In the genomic region with DNA sequence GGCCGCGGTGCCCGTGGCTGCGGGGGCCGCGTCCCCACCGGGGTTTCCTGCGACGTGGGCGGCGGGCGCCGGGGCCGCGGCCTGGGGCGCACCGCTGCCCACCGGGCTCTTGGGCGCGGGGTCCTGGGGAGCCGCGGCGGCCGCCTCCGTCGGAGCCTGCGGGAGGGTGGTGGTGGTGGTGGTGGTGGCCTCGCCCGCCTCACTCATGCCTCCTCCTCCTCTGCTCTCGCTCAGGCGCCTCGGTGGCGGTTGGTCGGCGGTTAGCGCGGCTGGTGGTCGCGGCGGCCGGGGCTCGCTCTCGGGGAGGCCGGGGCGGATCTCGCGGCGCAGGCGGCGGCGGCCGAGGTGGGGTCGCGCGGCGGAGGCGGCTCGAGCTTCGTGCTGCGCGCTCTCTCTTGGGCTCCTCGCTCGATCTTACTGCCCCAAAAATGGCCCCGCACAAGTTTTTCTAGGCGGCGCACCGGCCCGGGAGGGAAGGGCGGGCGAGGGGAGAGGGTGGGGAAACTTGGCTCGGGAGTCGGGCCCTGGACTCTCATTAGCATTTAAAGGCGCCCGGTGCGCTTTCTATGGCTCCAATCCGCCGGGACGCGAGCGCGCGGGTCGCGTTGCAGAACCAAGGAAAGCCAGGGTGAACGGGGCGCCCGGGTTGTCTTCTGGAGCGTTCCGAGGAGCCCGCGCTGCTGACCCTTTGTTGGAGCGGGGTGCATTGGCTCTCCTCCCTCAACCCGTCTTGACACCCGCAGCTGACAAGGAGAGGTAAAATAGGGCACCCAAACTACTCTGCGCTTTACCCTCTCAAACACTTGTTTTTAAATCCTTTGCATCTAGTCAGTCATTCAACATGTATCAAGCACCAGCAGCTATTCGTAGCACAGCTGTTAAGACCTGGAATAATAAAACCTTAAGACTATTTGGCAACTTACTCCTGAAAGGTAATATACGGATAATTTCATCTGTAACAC, we compare ENCODE assay signal across 8 cellular contexts. TPM values are rescaled to one million over a fixed set of nuclear protein-coding genes. Genes with fewer than 3 reads are reported as not detected.
A peak's percentile ranks its signal among the peaks of the same experiment; 100 is the strongest.
DNase-seq lines count a peak whose midpoint lies in the region; ATAC-seq and TF ChIP-seq lines count a peak whose summit lies in the region.

A gene (minus strand): TSS at position 419 of the 962 bp plus-strand sequence. CDS start 212 bp downstream, at position 207.

- DNase-seq in COLO829 (ENCODE audit: low spot score), result peak; percentile 64
- peak; percentile 87 for DNase-seq in GM20000 (ENCODE audit: low spot score)
- DNase-seq in HT1080 (ENCODE audit: low read depth), result peak; percentile 77
- peak in 49 of 58 donors; percentile 3 to 74 (median 40) for DNase-seq in anterior cingulate cortex (lab: John Stamatoyannopoulos, UW)
- DNase-seq in right atrium auricular region (ENCODE audit: low spot score), result peak; percentile 91
- DNase-seq in prostate gland (ENCODE audit: low spot score), result peak; percentile 89
- peak in 1 of 2 donors; percentile 91 for DNase-seq in vagina (ENCODE audit: extremely low spot score in 2 of 2)

- no peaks in the 10 kb centered on the region for H3K36me3 ChIP-seq in right atrium auricular region
- H3K36me3 ChIP-seq in prostate gland, result no peaks in the 10 kb centered on the region
- no peaks in the 10 kb centered on the region for H3K36me3 ChIP-seq in vagina

- peak within 1 kb of the TSS; percentile 98 to 99 for H3K27ac ChIP-seq in right atrium auricular region
- peak within 1 kb of the TSS; percentile 93 to 98 for H3K27ac ChIP-seq in prostate gland
- peak within 1 kb of the TSS; percentile 99 for H3K27ac ChIP-seq in vagina

- under 1% methylated on average over 60 of the region's 97 CpGs for WGBS in prostate gland

- H3K4me3 ChIP-seq in right atrium auricular region, result peak within 1 kb of the TSS; percentile 63 to 95
- H3K4me3 ChIP-seq in prostate gland, result peak within 1 kb of the TSS; percentile 66 to 97
- H3K4me3 ChIP-seq in vagina, result peak within 1 kb of the TSS; percentile 85 to 93

- H3K4me1 ChIP-seq in right atrium auricular region (peaks cover 0 to 43% of the 10 kb centered on the region in 2 donors), prostate gland (replicated peaks) (peaks cover 14% of the 10 kb centered on the region), vagina (peaks cover 40% of the 10 kb centered on the region)

- TF ChIP-seq POLR2A in prostate gland (IDR thresholded peaks at IDR 0.05) (no peak), vagina (IDR thresholded peaks at IDR 0.05) (peak in 1 of 2 donors; percentile 58)

- H3K9me3 ChIP-seq in right atrium auricular region (no peaks in the 10 kb centered on the region), prostate gland (no peaks in the 10 kb centered on the region), vagina (no peaks in the 10 kb centered on the region)

- TF ChIP-seq CTCF in GM20000 (IDR thresholded peaks at IDR 0.05; ENCODE audit: extremely low read depth, missing control alignments) (no peak), right atrium auricular region (IDR thresholded peaks at IDR 0.05) (peak in 1 of 2 donors; percentile 13), prostate gland (IDR thresholded peaks at IDR 0.05) (no peak), vagina (IDR thresholded peaks at IDR 0.05) (no peak)

- intact Hi-C loops in prostate gland (cut with DNase I) (loop anchor here (2.0 to 5.0 kb wide), 3 partner anchors 111 to 510 kb away; a partner anchor contains a TSS), vagina (cut with DNase I) (no loop called here)

- no peaks in the 10 kb centered on the region for H3K27me3 ChIP-seq in right atrium auricular region
- H3K27me3 ChIP-seq in prostate gland (replicated peaks; ENCODE audit: insufficient read depth), result no peaks in the 10 kb centered on the region
- no peaks in the 10 kb centered on the region for H3K27me3 ChIP-seq in vagina

- ATAC-seq in SK-N-SH treated with all-trans-retinoic acid at 6 μM for 48 hours, result peak; percentile 32; the same call in 2 of the 3 replicates

TF ChIP-seq in SK-N-SH treated with all-trans-retinoic acid at 6 μM for 48 hours, 23 proteins besides CTCF, POLR2A, EP300 and RAD21:
- TF ChIP-seq, protein P1, sequence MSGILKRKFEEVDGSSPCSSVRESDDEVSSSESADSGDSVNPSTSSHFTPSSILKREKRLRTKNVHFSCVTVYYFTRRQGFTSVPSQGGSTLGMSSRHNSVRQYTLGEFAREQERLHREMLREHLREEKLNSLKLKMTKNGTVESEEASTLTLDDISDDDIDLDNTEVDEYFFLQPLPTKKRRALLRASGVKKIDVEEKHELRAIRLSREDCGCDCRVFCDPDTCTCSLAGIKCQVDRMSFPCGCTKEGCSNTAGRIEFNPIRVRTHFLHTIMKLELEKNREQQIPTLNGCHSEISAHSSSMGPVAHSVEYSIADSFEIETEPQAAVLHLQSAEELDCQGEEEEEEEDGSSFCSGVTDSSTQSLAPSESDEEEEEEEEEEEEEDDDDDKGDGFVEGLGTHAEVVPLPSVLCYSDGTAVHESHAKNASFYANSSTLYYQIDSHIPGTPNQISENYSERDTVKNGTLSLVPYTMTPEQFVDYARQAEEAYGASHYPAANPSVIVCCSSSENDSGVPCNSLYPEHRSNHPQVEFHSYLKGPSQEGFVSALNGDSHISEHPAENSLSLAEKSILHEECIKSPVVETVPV (CRISPR knock-in tag; IDR thresholded peaks at IDR 0.05), result no peak
- no peak for TF ChIP-seq RARB (CRISPR knock-in tag; IDR thresholded peaks at IDR 0.05)
- no peak for TF ChIP-seq ARNTL (CRISPR knock-in tag; IDR thresholded peaks at IDR 0.05; ENCODE audit: borderline replicate concordance, low read depth)
- TF ChIP-seq ISL1 (CRISPR knock-in tag; IDR thresholded peaks at IDR 0.05), result no peak
- no peak for TF ChIP-seq ZNF565 (CRISPR knock-in tag; conservative IDR thresholded peaks at IDR 0.05; ENCODE audit: low read depth)
- TF ChIP-seq, protein P2, sequence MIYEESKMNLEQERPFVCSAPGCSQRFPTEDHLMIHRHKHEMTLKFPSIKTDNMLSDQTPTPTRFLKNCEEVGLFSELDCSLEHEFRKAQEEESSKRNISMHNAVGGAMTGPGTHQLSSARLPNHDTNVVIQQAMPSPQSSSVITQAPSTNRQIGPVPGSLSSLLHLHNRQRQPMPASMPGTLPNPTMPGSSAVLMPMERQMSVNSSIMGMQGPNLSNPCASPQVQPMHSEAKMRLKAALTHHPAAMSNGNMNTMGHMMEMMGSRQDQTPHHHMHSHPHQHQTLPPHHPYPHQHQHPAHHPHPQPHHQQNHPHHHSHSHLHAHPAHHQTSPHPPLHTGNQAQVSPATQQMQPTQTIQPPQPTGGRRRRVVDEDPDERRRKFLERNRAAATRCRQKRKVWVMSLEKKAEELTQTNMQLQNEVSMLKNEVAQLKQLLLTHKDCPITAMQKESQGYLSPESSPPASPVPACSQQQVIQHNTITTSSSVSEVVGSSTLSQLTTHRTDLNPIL (CRISPR knock-in tag; IDR thresholded peaks at IDR 0.05; ENCODE audit: low read depth), result no peak
- TF ChIP-seq, protein P3, sequence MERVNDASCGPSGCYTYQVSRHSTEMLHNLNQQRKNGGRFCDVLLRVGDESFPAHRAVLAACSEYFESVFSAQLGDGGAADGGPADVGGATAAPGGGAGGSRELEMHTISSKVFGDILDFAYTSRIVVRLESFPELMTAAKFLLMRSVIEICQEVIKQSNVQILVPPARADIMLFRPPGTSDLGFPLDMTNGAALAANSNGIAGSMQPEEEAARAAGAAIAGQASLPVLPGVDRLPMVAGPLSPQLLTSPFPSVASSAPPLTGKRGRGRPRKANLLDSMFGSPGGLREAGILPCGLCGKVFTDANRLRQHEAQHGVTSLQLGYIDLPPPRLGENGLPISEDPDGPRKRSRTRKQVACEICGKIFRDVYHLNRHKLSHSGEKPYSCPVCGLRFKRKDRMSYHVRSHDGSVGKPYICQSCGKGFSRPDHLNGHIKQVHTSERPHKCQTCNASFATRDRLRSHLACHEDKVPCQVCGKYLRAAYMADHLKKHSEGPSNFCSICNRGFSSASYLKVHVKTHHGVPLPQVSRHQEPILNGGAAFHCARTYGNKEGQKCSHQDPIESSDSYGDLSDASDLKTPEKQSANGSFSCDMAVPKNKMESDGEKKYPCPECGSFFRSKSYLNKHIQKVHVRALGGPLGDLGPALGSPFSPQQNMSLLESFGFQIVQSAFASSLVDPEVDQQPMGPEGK (CRISPR knock-in tag; IDR thresholded peaks at IDR 0.05; ENCODE audit: borderline replicate concordance), result no peak
- no peak for TF ChIP-seq ZNF8 (CRISPR knock-in tag; IDR thresholded peaks at IDR 0.05)

RNA-seq across cellular contexts. Expression of the gene that starts here (rescaled TPM):
- total RNA-seq in HT1080 (2014; rRNA removed; shearing (Covaris generic)), result 135 and 190 TPM in 2 replicates
- 391 and 429 TPM in 2 replicates for polyA plus RNA-seq in HT1080 (2015; cell fraction: cytosol; rRNA removed)
- polyA plus RNA-seq in HT1080 (2015; cell fraction: nucleus; rRNA removed), result 353 and 371 TPM in 2 replicates
- total RNA-seq in right atrium auricular region (1,000 to 10,000 TPM in 1 of 2 donors, 100 to 1,000 TPM in 1; 612 to 1,061 TPM), prostate gland (100 to 1,000 TPM; 197 to 358 TPM), vagina (356 TPM)
